Comparison of ENCODE assay signal across 1 cellular context in genomic region chr1:20151906-20152598, GRCh38.
TF ChIP-seq lines count a peak whose summit lies in the region.

No MANE protein-coding gene starts in this region.

TF ChIP-seq in HepG2, 621 proteins besides CTCF, POLR2A, EP300 and RAD21 (continued from another document):
- TF ChIP-seq SNAPC4 (CRISPR knock-in tag; IDR thresholded peaks at IDR 0.05) = no peak
- no peak for TF ChIP-seq ZNF644 (CRISPR knock-in tag; IDR thresholded peaks at IDR 0.05; ENCODE audit: low read depth)
- no peak for TF ChIP-seq ZNF432 (CRISPR knock-in tag; IDR thresholded peaks at IDR 0.05; ENCODE audit: borderline replicate concordance)
- TF ChIP-seq ELK4 (CRISPR knock-in tag; IDR thresholded peaks at IDR 0.05; ENCODE audit: borderline replicate concordance) = no peak
- TF ChIP-seq IKZF4 (CRISPR knock-in tag; IDR thresholded peaks at IDR 0.05; ENCODE audit: borderline replicate concordance, low read depth, not compliant biosample characterization) = no peak
- TF ChIP-seq ZNF17 (CRISPR knock-in tag; IDR thresholded peaks at IDR 0.05) = no peak
- TF ChIP-seq ERF (CRISPR knock-in tag; IDR thresholded peaks at IDR 0.05) = 0 out of 2 replicates have a peak, but pooled peaks have one; percentile 23
- 0 out of 2 replicates have a peak, but pooled peaks have one; percentile 21 for TF ChIP-seq ISL2 (CRISPR knock-in tag; IDR thresholded peaks at IDR 0.05)
- no peak for TF ChIP-seq JUN (CRISPR knock-in tag; IDR thresholded peaks at IDR 0.05)
- no peak for TF ChIP-seq PHF21A (CRISPR knock-in tag; IDR thresholded peaks at IDR 0.05)
- no peak for TF ChIP-seq SETDB1 (CRISPR knock-in tag; IDR thresholded peaks at IDR 0.05; ENCODE audit: borderline replicate concordance)
- no peak for TF ChIP-seq SP4 (CRISPR knock-in tag; IDR thresholded peaks at IDR 0.05)
- no peak for TF ChIP-seq ZNF720 (CRISPR knock-in tag; IDR thresholded peaks at IDR 0.05)
- TF ChIP-seq ZHX2 (IDR thresholded peaks at IDR 0.05; ENCODE audit: low read depth) = no peak
- no peak for TF ChIP-seq ZHX2 (CRISPR knock-in tag; IDR thresholded peaks at IDR 0.05; ENCODE audit: borderline replicate concordance)
- no peak for TF ChIP-seq ZNF558 (CRISPR knock-in tag; IDR thresholded peaks at IDR 0.05; ENCODE audit: borderline replicate concordance)
- no peak for TF ChIP-seq ZNF607 (CRISPR knock-in tag; IDR thresholded peaks at IDR 0.05; ENCODE audit: borderline replicate concordance)
- no peak for TF ChIP-seq ZFP36L1 (CRISPR knock-in tag; IDR thresholded peaks at IDR 0.05)
